In the genomic region with DNA sequence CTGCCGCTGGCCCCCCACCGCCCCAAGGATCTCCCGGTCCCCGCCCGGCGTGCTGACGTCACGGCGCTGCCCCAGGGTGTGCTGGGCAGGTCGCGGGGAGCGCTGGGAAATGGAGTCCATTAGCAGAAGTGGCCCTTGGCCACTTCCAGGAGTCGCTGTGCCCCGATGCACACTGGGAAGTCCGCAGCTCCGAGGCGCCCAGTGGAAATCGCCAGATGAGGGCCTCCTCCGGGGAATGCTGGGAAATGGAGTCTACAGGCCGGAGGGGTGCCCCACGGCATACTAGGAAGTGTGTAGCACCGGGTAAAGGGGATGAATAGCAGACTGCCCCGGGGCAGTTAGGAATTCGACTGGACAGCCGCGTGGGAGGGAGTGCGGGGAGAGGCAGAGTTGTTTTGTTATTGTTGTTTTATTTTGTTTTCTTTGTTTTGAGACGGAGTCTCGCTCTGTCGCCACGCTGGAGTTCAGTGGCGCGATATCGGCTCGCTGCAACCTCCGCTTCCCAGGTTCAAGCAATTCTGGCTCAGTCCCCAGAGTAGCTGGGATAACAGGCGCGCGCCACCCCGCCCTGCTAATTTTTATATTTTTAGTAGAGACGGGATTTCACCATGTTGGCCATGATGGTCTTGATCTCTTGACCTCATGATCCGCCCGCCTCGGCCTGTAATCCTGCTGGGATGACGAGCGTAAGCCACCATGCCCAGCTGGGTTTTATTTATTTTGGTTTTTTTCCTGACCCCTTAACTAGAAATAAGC, we compare ENCODE assay signal across 8 cellular contexts. TPM values are rescaled to one million over a fixed set of nuclear protein-coding genes. Genes with fewer than 3 reads are reported as not detected.
DNase-seq lines count a peak whose midpoint lies in the region; ATAC-seq and TF ChIP-seq lines count a peak whose summit lies in the region.

A gene (minus strand): TSS at position 2 of the 756 bp plus-strand sequence. CDS start 94 bp downstream, outside the sequence.

- peak; percentile 95 for ATAC-seq in RWPE2 (ENCODE audit: low read depth)
- peak; percentile 89 to 91 for ATAC-seq in naive thymus-derived CD8-positive, alpha-beta T cell

- no peak for TF ChIP-seq CTCF in RWPE2 (IDR thresholded peaks at IDR 0.05; ENCODE audit: poor library complexity, severe bottlenecking)
- no peak for TF ChIP-seq CTCF in fibroblast of mammary gland (conservative IDR thresholded peaks at IDR 0.05; ENCODE audit: control insufficient read depth, insufficient read depth, low read depth, low read length)

- peaks cover 6% of the 10 kb centered on the region for H3K27me3 Mint-ChIP-seq in activated T-helper 2 cell treated with anti-CD3 and anti-CD28 coated beads, Interferon-gamma antibody, Interleukin-2, Interleukin-4, amounts not matched to agents 10 μg/mL and 5 μg/mL and 100 μg/mL, durations not matched to agents 14 hours and 24 hours and 36 hours (ENCODE audit: low read depth)
- peaks cover 0 to 5% (median 4%) of the 10 kb centered on the region in 5 donors for H3K27me3 Mint-ChIP-seq in naive thymus-derived CD8-positive, alpha-beta T cell

- H3K36me3 Mint-ChIP-seq in activated T-helper 2 cell treated with anti-CD3 and anti-CD28 coated beads, Interferon-gamma antibody, Interleukin-2, Interleukin-4, amounts not matched to agents 10 μg/mL and 5 μg/mL and 100 μg/mL, durations not matched to agents 14 hours and 24 hours and 36 hours (ENCODE audit: low read depth): peaks cover 17% of the 10 kb centered on the region
- no peaks in the 10 kb centered on the region for H3K36me3 Mint-ChIP-seq in naive thymus-derived CD8-positive, alpha-beta T cell

- DNase-seq in Daoy (ENCODE audit: low read depth) (peak; percentile 99), H4 (ENCODE audit: low spot score) (peak; percentile 100), LoVo (ENCODE audit: low spot score) (peak; percentile 99), RWPE2 (ENCODE audit: low spot score) (peak; percentile 98), fibroblast of mammary gland (ENCODE audit: low read depth) (peak; percentile 98)
- DNase-seq in activated T-helper 2 cell treated with anti-CD3 and anti-CD28 coated beads, Interferon-gamma antibody, Interleukin-2, Interleukin-4, amounts not matched to agents 10 μg/mL and 5 μg/mL and 100 μg/mL, durations not matched to agents 14 hours and 24 hours and 36 hours (ENCODE audit: low spot score): peak; percentile 96
- DNase-seq in naive thymus-derived CD8-positive, alpha-beta T cell: peak; percentile 85 to 98 (median 93)
- DNase-seq in stimulated activated naive CD4-positive, alpha-beta T cell (lab: John Stamatoyannopoulos, UW): peak; percentile 83 to 93 (median 89)

- peak within 1 kb of the TSS; percentile 93 for H3K27ac Mint-ChIP-seq in activated T-helper 2 cell treated with anti-CD3 and anti-CD28 coated beads, Interferon-gamma antibody, Interleukin-2, Interleukin-4, amounts not matched to agents 10 μg/mL and 5 μg/mL and 100 μg/mL, durations not matched to agents 14 hours and 24 hours and 36 hours
- peak within 1 kb of the TSS; percentile 94 to 97 (median 96) for H3K27ac Mint-ChIP-seq in naive thymus-derived CD8-positive, alpha-beta T cell

- H3K4me3 ChIP-seq in RWPE2 (ENCODE audit: severe bottlenecking) (peak within 1 kb of the TSS; percentile 92), fibroblast of mammary gland (ENCODE audit: control insufficient read depth, low read depth, low read length) (peak within 1 kb of the TSS; percentile 95)

- no peaks in the 10 kb centered on the region for H3K36me3 ChIP-seq in RWPE2 (ENCODE audit: low read depth)

- peak within 1 kb of the TSS; percentile 49 for H3K27ac ChIP-seq in RWPE2 (ENCODE audit: poor library complexity, severe bottlenecking)

- H3K9me3 ChIP-seq in RWPE2 (ENCODE audit: severe bottlenecking): no peaks in the 10 kb centered on the region

- peaks cover 10% of the 10 kb centered on the region for H3K4me1 ChIP-seq in RWPE2 (ENCODE audit: insufficient read depth, poor library complexity, severe bottlenecking)

- H3K4me3 Mint-ChIP-seq in activated T-helper 2 cell treated with anti-CD3 and anti-CD28 coated beads, Interferon-gamma antibody, Interleukin-2, Interleukin-4, amounts not matched to agents 10 μg/mL and 5 μg/mL and 100 μg/mL, durations not matched to agents 14 hours and 24 hours and 36 hours (ENCODE audit: low read depth): peak within 1 kb of the TSS; percentile 100
- peak within 1 kb of the TSS; percentile 90 to 99 (median 98) for H3K4me3 Mint-ChIP-seq in naive thymus-derived CD8-positive, alpha-beta T cell

- POLR2A ChIA-PET in naive thymus-derived CD8-positive, alpha-beta T cell (lab: Charles Lee): interaction anchor here (0.6 to 2.3 kb wide), 15 partner anchors 38 to 537 kb away, joined by 3 to 11 read pairs (median 4); a partner anchor contains a TSS

- no peaks in the 10 kb centered on the region for H3K27me3 ChIP-seq in RWPE2 (ENCODE audit: insufficient read depth, poor library complexity, severe bottlenecking)

- no peaks in the 10 kb centered on the region for H3K9me3 Mint-ChIP-seq in activated T-helper 2 cell treated with anti-CD3 and anti-CD28 coated beads, Interferon-gamma antibody, Interleukin-2, Interleukin-4, amounts not matched to agents 10 μg/mL and 5 μg/mL and 100 μg/mL, durations not matched to agents 14 hours and 24 hours and 36 hours
- H3K9me3 Mint-ChIP-seq in naive thymus-derived CD8-positive, alpha-beta T cell: no peaks in the 10 kb centered on the region

- intact Hi-C loops in activated T-helper 2 cell treated with anti-CD3 and anti-CD28 coated beads, Interferon-gamma antibody, Interleukin-2, Interleukin-4, amounts not matched to agents 10 μg/mL and 5 μg/mL and 100 μg/mL, durations not matched to agents 14 hours and 24 hours and 36 hours (cut with micrococcal nuclease): loop anchor here (2.0 to 10.0 kb wide), 3 partner anchors 37 to 507 kb away; a partner anchor contains a TSS

- H3K4me1 Mint-ChIP-seq in activated T-helper 2 cell treated with anti-CD3 and anti-CD28 coated beads, Interferon-gamma antibody, Interleukin-2, Interleukin-4, amounts not matched to agents 10 μg/mL and 5 μg/mL and 100 μg/mL, durations not matched to agents 14 hours and 24 hours and 36 hours (ENCODE audit: low read depth): peaks cover 29% of the 10 kb centered on the region
- peaks cover 20 to 40% (median 38%) of the 10 kb centered on the region in 4 donors for H3K4me1 Mint-ChIP-seq in naive thymus-derived CD8-positive, alpha-beta T cell

RNA-seq across cellular contexts. Expression of the gene that starts here (rescaled TPM):
- total RNA-seq in Daoy (2014; rRNA removed; shearing (Covaris generic)): 41.5 and 44.2 TPM in 2 replicates
- total RNA-seq in H4 (2014; rRNA removed; shearing (Covaris generic)): 18.0 and 26.4 TPM in 2 replicates
- 104 and 108 TPM in 2 replicates for total RNA-seq in activated T-helper 2 cell treated with anti-CD3 and anti-CD28 coated beads, Interferon-gamma antibody, Interleukin-2, Interleukin-4, amounts not matched to agents 10 μg/mL and 5 μg/mL and 100 μg/mL, durations not matched to agents 14 hours and 24 hours and 36 hours
- total RNA-seq in naive thymus-derived CD8-positive, alpha-beta T cell: 100 to 1,000 TPM; 140 to 141 TPM
- polyA plus RNA-seq in naive thymus-derived CD8-positive, alpha-beta T cell: 1 to 10 TPM; 2.7 to 6.2 (median 3.9) TPM

Comparison
In these comparisons a context has a peak if more than half of its experiments do, and no peak if none do; other contexts are left out.
1. Peak in every context shown above with its lines: DNase-seq, ATAC-seq, H3K4me3 ChIP-seq and H3K27ac ChIP-seq.